Comparison of ENCODE assay signal across 34 cellular contexts in the genomic region with DNA sequence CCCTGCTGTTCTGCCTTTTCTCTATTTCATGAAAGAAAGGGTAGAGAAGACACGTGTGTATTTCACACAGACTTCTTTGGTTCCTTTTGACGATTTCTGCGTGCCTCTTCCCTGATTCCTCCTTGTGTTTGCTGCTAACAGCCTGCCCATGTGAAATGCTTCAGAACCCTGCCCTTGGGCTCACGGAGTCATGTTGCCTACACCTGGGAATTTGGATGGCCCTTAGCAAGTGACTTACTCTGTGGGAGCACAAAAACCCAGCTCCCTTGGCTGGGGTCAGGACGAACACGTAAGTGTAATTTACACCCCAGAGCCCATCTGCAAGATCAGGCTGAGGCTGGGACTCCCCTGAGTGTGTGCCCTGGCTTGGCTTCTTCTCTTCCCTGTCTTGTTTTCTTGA.
"Had no signal": no experiment of that assay in that cellular context is flagged by ENCODE, and none has a peak within 500 bp of the region (broad histone marks: within the 10 kb centered on the region; RNA-seq: fewer than 3 reads in every experiment).

No MANE protein-coding gene starts in this region.

- H3K27ac Mint-ChIP-seq: activated CD4-positive, alpha-beta memory T cell treated with anti-CD3 and anti-CD28 coated beads, Interleukin-2, amount 10 ng/mL, durations not matched to agents 7 days and 5 days; activated CD8-positive, alpha-beta memory T cell treated with anti-CD3 and anti-CD28 coated beads, Interleukin-2, amount 10 ng/mL, durations not matched to agents 7 days and 5 days; activated naive CD4-positive, alpha-beta T cell treated with anti-CD3 and anti-CD28 coated beads, Interleukin-2, amount 10 ng/mL, durations not matched to agents 7 days and 5 days; activated naive CD8-positive, alpha-beta T cell; activated naive CD8-positive, alpha-beta T cell treated with anti-CD3 and anti-CD28 coated beads, Interleukin-2, amount 50 U/mL, for 24 hours had no signal

- DNase-seq: activated CD4-positive, alpha-beta memory T cell treated with anti-CD3 and anti-CD28 coated beads, Interleukin-2, amount 10 ng/mL, durations not matched to agents 7 days and 5 days; activated CD4-positive, alpha-beta T cell treated with anti-CD3 and anti-CD28 coated beads for 1 hour; activated CD4-positive, alpha-beta T cell treated with anti-CD3 and anti-CD28 coated beads for 48 hours; activated CD4-positive, CD25-positive, alpha-beta regulatory T cell; activated CD8-positive, alpha-beta memory T cell treated with anti-CD3 and anti-CD28 coated beads for 24 hours; activated CD8-positive, alpha-beta memory T cell treated with anti-CD3 and anti-CD28 coated beads, Interleukin-2, amount 10 ng/mL, durations not matched to agents 7 days and 5 days; activated CD8-positive, alpha-beta memory T cell treated with anti-CD3 and anti-CD28 coated beads, Interleukin-2, amount 50 U/mL, for 48 hours; activated effector memory CD4-positive, alpha-beta T cell treated with Interleukin-2 at 50 U/mL for 16 hours; activated naive CD4-positive, alpha-beta T cell treated with anti-CD3 and anti-CD28 coated beads, Interleukin-2, amount 10 ng/mL, durations not matched to agents 7 days and 5 days; activated naive CD8-positive, alpha-beta T cell treated with anti-CD3 and anti-CD28 coated beads, Interleukin-2, amount 50 U/mL, for 24 hours; activated T-cell treated with anti-CD3 and anti-CD28 coated beads, Interleukin-2, amount 50 U/mL, for 48 hours; aorta; brain microvascular endothelial cell; central memory CD4-positive, alpha-beta T cell; Karpas-422; NCI-H1105; NCI-H1436; NCI-H1694; NCI-H1930; NCI-H2081 treated with DMSO at 0.1 percent for 48 hours; NCI-H2171 treated with DMSO at 0.1 percent for 48 hours; NCI-H2227 treated with DMSO at 0.1 percent for 48 hours; NCI-H446; NCI-H510A treated with DMSO at 0.1 percent for 48 hours; NCI-H69; OCI-M1; Right ventricle myocardium superior; SW 1271; T-helper 1 cell; T-helper 2 cell; T-helper 9 cell had no signal

- FAIRE-seq: K562 had no signal

- H3K4me1 Mint-ChIP-seq: activated CD8-positive, alpha-beta memory T cell treated with anti-CD3 and anti-CD28 coated beads, Interleukin-2, amount 10 ng/mL, durations not matched to agents 7 days and 5 days; activated naive CD4-positive, alpha-beta T cell treated with anti-CD3 and anti-CD28 coated beads, Interleukin-2, amount 10 ng/mL, durations not matched to agents 7 days and 5 days had no signal

- H3K27me3 ChIP-seq: brain microvascular endothelial cell had no signal

- H3K4me3 Mint-ChIP-seq: activated CD4-positive, alpha-beta memory T cell treated with anti-CD3 and anti-CD28 coated beads, Interleukin-2, amount 10 ng/mL, durations not matched to agents 7 days and 5 days; activated CD8-positive, alpha-beta memory T cell treated with anti-CD3 and anti-CD28 coated beads, Interleukin-2, amount 10 ng/mL, durations not matched to agents 7 days and 5 days; activated naive CD4-positive, alpha-beta T cell treated with anti-CD3 and anti-CD28 coated beads, Interleukin-2, amount 10 ng/mL, durations not matched to agents 7 days and 5 days; activated naive CD8-positive, alpha-beta T cell; activated naive CD8-positive, alpha-beta T cell treated with anti-CD3 and anti-CD28 coated beads, Interleukin-2, amount 50 U/mL, for 24 hours had no signal

- H3K4me3 ChIP-seq: K562 had no signal

- H3K36me3 ChIP-seq: brain microvascular endothelial cell had no signal

- ATAC-seq: activated CD8-positive, alpha-beta memory T cell treated with anti-CD3 and anti-CD28 coated beads, Interleukin-2, amount 10 ng/mL, durations not matched to agents 7 days and 5 days; activated naive CD8-positive, alpha-beta T cell treated with anti-CD3 and anti-CD28 coated beads, Interleukin-2, amount 50 U/mL, for 24 hours; K562 had no signal

- H3K36me3 Mint-ChIP-seq: activated naive CD4-positive, alpha-beta T cell treated with anti-CD3 and anti-CD28 coated beads, Interleukin-2, amount 10 ng/mL, durations not matched to agents 7 days and 5 days had no signal

- H3K27me3 Mint-ChIP-seq: activated naive CD8-positive, alpha-beta T cell; activated naive CD8-positive, alpha-beta T cell treated with anti-CD3 and anti-CD28 coated beads, Interleukin-2, amount 50 U/mL, for 24 hours had no signal

- H3K27ac ChIP-seq: brain microvascular endothelial cell, VCaP had no signal
